Comparison of ENCODE assay signal across 1 cellular context in the genomic region with DNA sequence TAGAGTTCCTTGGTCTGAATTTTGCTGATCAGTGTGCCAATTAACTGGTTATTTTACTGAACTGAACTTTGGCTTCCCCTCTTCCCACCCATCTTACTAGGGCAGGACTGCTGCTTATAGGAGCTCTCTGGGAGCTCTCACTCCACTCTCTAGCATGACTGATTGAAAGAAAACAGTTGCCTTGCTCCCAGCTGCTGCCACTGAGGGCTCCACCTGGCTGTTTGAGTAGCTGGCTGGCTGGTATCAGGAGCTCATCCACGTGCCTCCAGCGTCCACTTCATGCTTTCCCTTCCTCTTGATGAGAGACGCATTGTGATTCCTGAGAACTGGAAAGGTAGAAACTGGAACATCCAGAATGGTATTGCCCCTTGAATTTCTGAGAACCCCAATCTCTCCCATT.
TF ChIP-seq lines count a peak whose summit lies in the region.

No MANE protein-coding gene starts in this region.

TF ChIP-seq in SK-N-SH treated with all-trans-retinoic acid at 6 μM for 48 hours, 23 proteins besides CTCF, POLR2A, EP300 and RAD21 (continued from another document):
- TF ChIP-seq, protein P1, sequence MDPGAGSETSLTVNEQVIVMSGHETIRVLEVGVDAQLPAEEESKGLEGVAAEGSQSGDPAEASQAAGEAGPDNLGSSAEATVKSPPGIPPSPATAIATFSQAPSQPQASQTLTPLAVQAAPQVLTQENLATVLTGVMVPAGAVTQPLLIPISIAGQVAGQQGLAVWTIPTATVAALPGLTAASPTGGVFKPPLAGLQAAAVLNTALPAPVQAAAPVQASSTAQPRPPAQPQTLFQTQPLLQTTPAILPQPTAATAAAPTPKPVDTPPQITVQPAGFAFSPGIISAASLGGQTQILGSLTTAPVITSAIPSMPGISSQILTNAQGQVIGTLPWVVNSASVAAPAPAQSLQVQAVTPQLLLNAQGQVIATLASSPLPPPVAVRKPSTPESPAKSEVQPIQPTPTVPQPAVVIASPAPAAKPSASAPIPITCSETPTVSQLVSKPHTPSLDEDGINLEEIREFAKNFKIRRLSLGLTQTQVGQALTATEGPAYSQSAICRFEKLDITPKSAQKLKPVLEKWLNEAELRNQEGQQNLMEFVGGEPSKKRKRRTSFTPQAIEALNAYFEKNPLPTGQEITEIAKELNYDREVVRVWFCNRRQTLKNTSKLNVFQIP (CRISPR knock-in tag; IDR thresholded peaks at IDR 0.05; ENCODE audit: borderline replicate concordance, low read depth): no peak
